Comparison of ENCODE assay signal across 8 cellular contexts in genomic region chr18:24014986-24015896, GRCh38. TPM values are rescaled to one million over a fixed set of nuclear protein-coding genes. Genes with fewer than 3 reads are reported as not detected.
A peak's percentile ranks its signal among the peaks of the same experiment; 100 is the strongest.
DNase-seq lines count a peak whose midpoint lies in the region; ATAC-seq and TF ChIP-seq lines count a peak whose summit lies in the region.

No MANE protein-coding gene starts in this region.

- H3K9me3 ChIP-seq in left lung: no peaks in the 10 kb centered on the region

- no peak for TF ChIP-seq CTCF in GM12865 (IDR thresholded peaks at IDR 0.05; ENCODE audit: insufficient read depth, low read depth, low read length, missing control alignments)
- no peak for TF ChIP-seq CTCF in dorsolateral prefrontal cortex (IDR thresholded peaks at IDR 0.05 in 54 of 56, conservative IDR thresholded peaks at IDR 0.05 in 2 of 56; ENCODE audit: low read depth in 1 of 56, partially characterized antibody in 56 of 56)
- TF ChIP-seq CTCF in left lung (IDR thresholded peaks at IDR 0.05): no peak

- H3K4me1 ChIP-seq in left lung: peaks cover 10 to 73% of the 10 kb centered on the region in 2 donors

- intact Hi-C loops in dorsolateral prefrontal cortex (cut with DNase I) (loop anchor here in 1 of 2 donors (10.0 kb wide), 1 partner anchor 70 kb away; no protein-coding TSS in a partner anchor), left lung (cut with DNase I) (no loop called here)

- no peaks in the 10 kb centered on the region for H3K36me3 ChIP-seq in left lung

- H3K27me3 ChIP-seq in dorsolateral prefrontal cortex (peaks cover 0 to 14% (median 0%) of the 10 kb centered on the region in 45 donors), left lung (peaks cover 0 to 9% of the 10 kb centered on the region in 2 donors)

- H3K27ac ChIP-seq in dorsolateral prefrontal cortex (peak overlapping the region in 54 of 59 donors; percentile 5 to 89 (median 70)), left lung (peak overlapping the region; percentile 86 to 89)

- peak; percentile 48 for ATAC-seq in left lung
- ATAC-seq in HG03175 (IDR thresholded peaks at IDR 0.05; ENCODE audit: unreplicated experiment): no peak

- peak; percentile 60 for DNase-seq in GM12865 (ENCODE audit: low read depth)
- DNase-seq in NAMALWA (ENCODE audit: low spot score): peak; percentile 68
- DNase-seq in activated CD4-positive, alpha-beta T cell treated with anti-CD3 and anti-CD28 coated beads for 48 hours: peak; percentile 69
- DNase-seq in dorsolateral prefrontal cortex: peak in 9 of 10 donors; percentile 16 to 57 (median 35)
- DNase-seq in left lung: peak; percentile 49 to 88
- DNase-seq in stimulated activated CD4-positive, alpha-beta T cell treated with anti-CD3 and anti-CD28 coated beads, Interleukin-4, amount 100 ng/mL, for 24 hours: peak; percentile 61
- no peak for DNase-seq in HUDEP-2 (lab: John Stamatoyannopoulos, UW; ENCODE audit: unreplicated experiment in 76 of 76)

- H3K4me3 ChIP-seq in GM12865 (ENCODE audit: low read depth, low read length) (peak overlapping the region; percentile 61), dorsolateral prefrontal cortex (peak overlapping the region; percentile 47 to 88 (median 75)), left lung (peak overlapping the region; percentile 78 to 83)

RNA-seq across cellular contexts. Expression of gene TTC39C, which starts 0.7 kb away (rescaled TPM):
- total RNA-seq in dorsolateral prefrontal cortex: 10 to 100 TPM; 15.1 to 55.8 (median 34.2) TPM
- 10 to 100 TPM; 12.2 to 19.3 TPM for total RNA-seq in left lung

Comparison
In these comparisons a context has a peak if more than half of its experiments do, and no peak if none do; other contexts are left out.
1. DNase-seq: peak in GM12865 (single experiment), NAMALWA (single experiment), activated CD4-positive, alpha-beta T cell treated with anti-CD3 and anti-CD28 coated beads for 48 hours (single experiment), dorsolateral prefrontal cortex (9 of 10), left lung (2 of 2) and stimulated activated CD4-positive, alpha-beta T cell treated with anti-CD3 and anti-CD28 coated beads, Interleukin-4, amount 100 ng/mL, for 24 hours (single experiment); none in HUDEP-2 (0 of 76).
2. Peak in every context shown above with its lines, with median percentiles within 50 percentile points of each other: H3K4me3 ChIP-seq.